9 cellular contexts compared by ENCODE assay signal in the genomic region with DNA sequence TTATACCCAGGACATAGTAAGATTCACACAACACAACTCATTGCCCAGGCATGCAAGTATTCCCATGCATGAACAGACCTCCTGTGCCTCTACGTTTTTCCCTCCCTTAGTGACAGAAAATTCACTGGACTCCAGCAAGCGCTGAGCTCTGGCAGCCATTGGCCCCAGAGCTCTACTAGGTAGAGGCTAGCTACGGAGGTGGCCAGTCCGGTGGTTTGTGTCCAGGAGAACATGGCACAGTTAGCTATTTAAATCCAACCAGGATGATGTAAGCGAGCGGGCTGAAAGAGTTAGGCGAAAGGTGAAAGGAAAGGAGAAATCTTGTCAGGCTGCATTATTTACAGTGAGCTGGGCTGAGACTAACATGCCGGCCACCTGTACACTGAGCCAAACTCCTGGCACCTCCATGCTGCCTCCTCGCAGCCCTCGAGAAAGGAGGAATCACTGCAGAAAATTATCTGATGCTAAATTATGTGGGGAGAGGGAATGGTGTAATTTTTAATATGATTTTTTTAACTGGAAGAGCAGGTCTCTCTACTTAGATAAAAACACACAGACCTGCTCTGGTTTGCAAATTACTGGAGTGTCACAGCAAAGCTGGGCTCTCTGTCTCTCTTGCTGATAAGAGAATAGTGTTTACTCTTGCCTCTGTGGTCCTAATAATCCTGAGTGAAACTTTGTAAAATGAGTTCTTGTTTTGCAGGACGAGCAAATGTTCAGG. TPM values are rescaled to one million over a fixed set of nuclear protein-coding genes. Genes with fewer than 3 reads are reported as not detected.
DNase-seq lines count a peak whose midpoint lies in the region; ATAC-seq, FAIRE-seq and TF ChIP-seq lines count a peak whose summit lies in the region.
"Had no signal": no experiment of that assay in that cellular context is flagged by ENCODE, and none has a peak within 500 bp of the region (broad histone marks: within the 10 kb centered on the region; RNA-seq: fewer than 3 reads in every experiment).

No MANE protein-coding gene starts in this region.

- ATAC-seq in activated CD8-positive, alpha-beta T cell treated with anti-CD3 and anti-CD28 coated beads for 36 hours, result peak; percentile 31
- ATAC-seq in stimulated activated naive CD8-positive, alpha-beta T cell treated with anti-CD3 and anti-CD28 coated beads, Interleukin-15, amount 100 ng/mL, for 72 hours, result peak; percentile 29

- POLR2A ChIA-PET in activated CD4-positive, alpha-beta T cell treated with anti-CD3 and anti-CD28 coated beads, Interleukin-2, amount 10 ng/mL, durations not matched to agents 7 days and 5 days (lab: Charles Lee), result no interaction called here
- POLR2A ChIA-PET in activated CD8-positive, alpha-beta T cell treated with anti-CD3 and anti-CD28 coated beads for 36 hours (lab: Charles Lee), result interaction anchor here (1.1 to 1.5 kb wide), 3 partner anchors 10 to 13 kb away, joined by 3 to 4 read pairs (median 3); no protein-coding TSS in a partner anchor

- H3K36me3 Mint-ChIP-seq in activated CD4-positive, alpha-beta T cell treated with anti-CD3 and anti-CD28 coated beads, Interleukin-2, amount 10 ng/mL, durations not matched to agents 7 days and 5 days (ENCODE audit: low read depth), result no peaks in the 10 kb centered on the region
- H3K36me3 Mint-ChIP-seq in activated CD8-positive, alpha-beta T cell treated with anti-CD3 and anti-CD28 coated beads for 36 hours (ENCODE audit: low read depth), result no peaks in the 10 kb centered on the region

- peak overlapping the region in 1 of 2 donors; percentile 31 for H3K9ac ChIP-seq in kidney (ENCODE audit: low read length in 2 of 2)

- TF ChIP-seq CTCF in activated CD8-positive, alpha-beta T cell treated with anti-CD3 and anti-CD28 coated beads for 36 hours (IDR thresholded peaks at IDR 0.05), result no peak
- TF ChIP-seq CTCF in kidney (IDR thresholded peaks at IDR 0.05; ENCODE audit: borderline replicate concordance, extremely low read depth, insufficient read depth) (no peak), brain microvascular endothelial cell (IDR thresholded peaks at IDR 0.05; ENCODE audit: low read depth, low read length, missing control alignments) (no peak), ascending aorta (IDR thresholded peaks at IDR 0.05) (no peak)

- H3K27me3 ChIP-seq in brain microvascular endothelial cell (replicated peaks) (no peaks in the 10 kb centered on the region), ascending aorta (no peaks in the 10 kb centered on the region)

- H3K4me3 ChIP-seq in kidney (ENCODE audit: low read length in 2 of 2) (peak overlapping the region in 1 of 2 donors; percentile 30), brain microvascular endothelial cell (ENCODE audit: low read depth, low read length) (no peak overlapping the region), ascending aorta (no peak overlapping the region)

- H3K36me3 ChIP-seq in kidney (ENCODE audit: control insufficient read depth in 1 of 2, insufficient read depth in 2 of 2, low read length in 2 of 2) (no peaks in the 10 kb centered on the region), brain microvascular endothelial cell (replicated peaks) (no peaks in the 10 kb centered on the region), ascending aorta (no peaks in the 10 kb centered on the region)

- no peaks in the 10 kb centered on the region for H3K9me3 Mint-ChIP-seq in activated CD4-positive, alpha-beta T cell treated with anti-CD3 and anti-CD28 coated beads, Interleukin-2, amount 10 ng/mL, durations not matched to agents 7 days and 5 days
- H3K9me3 Mint-ChIP-seq in activated CD8-positive, alpha-beta T cell treated with anti-CD3 and anti-CD28 coated beads for 36 hours, result no peaks in the 10 kb centered on the region
- H3K9me3 Mint-ChIP-seq in stimulated activated naive CD8-positive, alpha-beta T cell treated with anti-CD3 and anti-CD28 coated beads, Interleukin-15, amount 100 ng/mL, for 72 hours, result no peaks in the 10 kb centered on the region

- CTCF ChIA-PET in activated CD4-positive, alpha-beta T cell treated with anti-CD3 and anti-CD28 coated beads, Interleukin-2, amount 10 ng/mL, durations not matched to agents 7 days and 5 days (lab: Charles Lee), result interaction anchor here (0.6 to 1.8 kb wide), 3 partner anchors 11 to 89 kb away, joined by 3 to 11 read pairs (median 5); no protein-coding TSS in a partner anchor
- CTCF ChIA-PET in activated CD8-positive, alpha-beta T cell treated with anti-CD3 and anti-CD28 coated beads for 36 hours (lab: Charles Lee), result interaction anchor here (0.6 to 2.2 kb wide), 6 partner anchors 24 to 275 kb away, joined by 3 to 12 read pairs (median 4); no protein-coding TSS in a partner anchor

- H3K9me3 ChIP-seq in kidney (ENCODE audit: control insufficient read depth in 1 of 2, low read length in 2 of 2) (no peaks in the 10 kb centered on the region), ascending aorta (no peaks in the 10 kb centered on the region)

- no peaks in the 10 kb centered on the region for H3K27me3 Mint-ChIP-seq in activated CD4-positive, alpha-beta T cell treated with anti-CD3 and anti-CD28 coated beads, Interleukin-2, amount 10 ng/mL, durations not matched to agents 7 days and 5 days
- H3K27me3 Mint-ChIP-seq in activated CD8-positive, alpha-beta T cell treated with anti-CD3 and anti-CD28 coated beads for 36 hours, result no peaks in the 10 kb centered on the region
- H3K27me3 Mint-ChIP-seq in stimulated activated naive CD8-positive, alpha-beta T cell treated with anti-CD3 and anti-CD28 coated beads, Interleukin-15, amount 100 ng/mL, for 72 hours, result no peaks in the 10 kb centered on the region

- peak overlapping the region; percentile 91 for H3K27ac Mint-ChIP-seq in activated CD4-positive, alpha-beta T cell treated with anti-CD3 and anti-CD28 coated beads, Interleukin-2, amount 10 ng/mL, durations not matched to agents 7 days and 5 days
- peak overlapping the region; percentile 69 for H3K27ac Mint-ChIP-seq in activated CD8-positive, alpha-beta T cell treated with anti-CD3 and anti-CD28 coated beads for 36 hours
- peak overlapping the region in 1 of 2 donors; percentile 6 for H3K27ac Mint-ChIP-seq in stimulated activated naive CD8-positive, alpha-beta T cell treated with anti-CD3 and anti-CD28 coated beads, Interleukin-15, amount 100 ng/mL, for 72 hours

- in situ Hi-C loops in brain microvascular endothelial cell (cut with HindIII; ENCODE audit: low pct_ligation_motif_present, low sequenced_read_pairs), result no loop called here

- DNase-seq in activated CD4-positive, alpha-beta T cell treated with anti-CD3 and anti-CD28 coated beads, Interleukin-2, amount 10 ng/mL, durations not matched to agents 7 days and 5 days, result no peak
- no peak for DNase-seq in activated CD4-positive, alpha-beta T cell treated with anti-CD3 and anti-CD28 coated beads, Interleukin-2, amount 50 U/mL, for 1 hour
- no peak for DNase-seq in activated CD8-positive, alpha-beta T cell treated with anti-CD3 and anti-CD28 coated beads for 36 hours
- DNase-seq in kidney, result no peak
- no peak for DNase-seq in stimulated activated naive CD8-positive, alpha-beta T cell treated with anti-CD3 and anti-CD28 coated beads, Interleukin-15, amount 100 ng/mL, for 72 hours
- DNase-seq in brain microvascular endothelial cell, result no peak
- no peak for DNase-seq in ascending aorta (ENCODE audit: low spot score in 2 of 2)
- DNase-seq in SHP77 (lab: John Stamatoyannopoulos, UW), result no peak
- DNase-seq: glutamatergic neuron had no signal

- H3K4me3 Mint-ChIP-seq in activated CD4-positive, alpha-beta T cell treated with anti-CD3 and anti-CD28 coated beads, Interleukin-2, amount 10 ng/mL, durations not matched to agents 7 days and 5 days, result peak overlapping the region; percentile 40
- peak overlapping the region; percentile 47 for H3K4me3 Mint-ChIP-seq in activated CD8-positive, alpha-beta T cell treated with anti-CD3 and anti-CD28 coated beads for 36 hours
- H3K4me3 Mint-ChIP-seq in stimulated activated naive CD8-positive, alpha-beta T cell treated with anti-CD3 and anti-CD28 coated beads, Interleukin-15, amount 100 ng/mL, for 72 hours, result peak overlapping the region; percentile 48 to 81

- intact Hi-C loops in activated CD8-positive, alpha-beta T cell treated with anti-CD3 and anti-CD28 coated beads for 36 hours (cut with micrococcal nuclease), result no loop called here
- intact Hi-C loops in kidney (cut with DNase I) (no loop called here), ascending aorta (cut with DNase I) (no loop called here)

- H3K27ac ChIP-seq in kidney (ENCODE audit: low read depth in 2 of 2, low read length in 2 of 2) (peak overlapping the region; percentile 17 to 76), brain microvascular endothelial cell (no peak overlapping the region), ascending aorta (no peak overlapping the region)

- peaks cover 41% of the 10 kb centered on the region for H3K4me1 Mint-ChIP-seq in activated CD4-positive, alpha-beta T cell treated with anti-CD3 and anti-CD28 coated beads, Interleukin-2, amount 10 ng/mL, durations not matched to agents 7 days and 5 days
- peaks cover 27% of the 10 kb centered on the region for H3K4me1 Mint-ChIP-seq in activated CD8-positive, alpha-beta T cell treated with anti-CD3 and anti-CD28 coated beads for 36 hours (ENCODE audit: low read depth)
- H3K4me1 Mint-ChIP-seq in stimulated activated naive CD8-positive, alpha-beta T cell treated with anti-CD3 and anti-CD28 coated beads, Interleukin-15, amount 100 ng/mL, for 72 hours, result peaks cover 14% of the 10 kb centered on the region

- FAIRE-seq in kidney (lab: Jason Lieb, UNC), result no peak

- peaks cover 17 to 20% of the 10 kb centered on the region in 2 donors for H3K4me1 ChIP-seq in kidney (ENCODE audit: control insufficient read depth in 1 of 2, insufficient read depth in 1 of 2, low read depth in 1 of 2, low read length in 2 of 2)
- no peaks in the 10 kb centered on the region for H3K4me1 ChIP-seq in ascending aorta

RNA-seq across cellular contexts. Expression of a gene that starts 50.1 kb away (rescaled TPM):
- 10 to 100 TPM in 1 of 2 experiments, 1 to 10 TPM in 1; 10.0 to 10.2 TPM for total RNA-seq in activated CD4-positive, alpha-beta T cell treated with anti-CD3 and anti-CD28 coated beads, Interleukin-2, amount 10 ng/mL, durations not matched to agents 7 days and 5 days
- total RNA-seq in activated CD8-positive, alpha-beta T cell treated with anti-CD3 and anti-CD28 coated beads for 36 hours, result 1 to 10 TPM; 2.7 to 4.6 TPM
- total RNA-seq in kidney, result 12.7 TPM
- 1.9 TPM for polyA plus RNA-seq in kidney (ENCODE audit: insufficient read depth, low read depth, low replicate concordance)
- 0.11 TPM for total RNA-seq in ascending aorta

Comparison
In these comparisons a context has a peak if more than half of its experiments do, and no peak if none do; other contexts are left out.
1. H3K27ac ChIP-seq: peak in kidney (2 of 2); none in brain microvascular endothelial cell (single experiment) and ascending aorta (0 of 2).
2. Peak in every context shown above with its lines, with median percentiles within 50 percentile points of each other: H3K4me3 Mint-ChIP-seq.